ENCODE assay signal across 36 cellular contexts in the genomic region with DNA sequence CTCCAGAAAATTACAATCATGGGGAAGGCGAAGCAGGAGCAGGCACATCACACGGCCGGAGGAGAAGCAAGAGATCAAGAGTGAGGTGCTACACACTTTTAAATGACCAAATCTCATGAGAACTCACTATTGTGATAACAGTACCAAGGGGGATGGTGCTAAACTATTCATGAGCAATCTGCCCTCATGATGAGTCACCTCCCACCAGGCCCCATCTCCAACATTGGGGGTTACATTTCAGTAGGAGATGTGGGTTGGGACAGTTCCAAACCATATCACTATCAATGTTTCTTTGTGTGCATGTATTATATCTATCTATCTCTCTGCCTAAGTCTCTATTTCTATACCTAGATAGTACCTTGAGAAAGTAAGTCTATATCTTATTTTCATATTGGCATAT.
DNase-seq lines count a peak whose midpoint lies in the region; ATAC-seq, FAIRE-seq and TF ChIP-seq lines count a peak whose summit lies in the region.
"Had no signal": no experiment of that assay in that cellular context is flagged by ENCODE, and none has a peak within 500 bp of the region (broad histone marks: within the 10 kb centered on the region; RNA-seq: fewer than 3 reads in every experiment).

No MANE protein-coding gene starts in this region.

- H3K9me1 ChIP-seq in IMR-90 (ENCODE audit: insufficient read depth, low read length) = no peaks in the 10 kb centered on the region; the same call in 1 of the 2 replicates

- in situ Hi-C loops in IMR-90 (cut with MboI; ENCODE audit: low sequenced_read_pairs) = no loop called here

- TF ChIP-seq EP300 in A549 (IDR thresholded peaks at IDR 0.05) = no peak

- no peaks in the 10 kb centered on the region for H3K79me2 ChIP-seq in astrocyte (ENCODE audit: insufficient read depth, low read length)

- TF ChIP-seq RAD21 in A549 (conservative IDR thresholded peaks at IDR 0.05 in 1 of 2, IDR thresholded peaks at IDR 0.05 in 1 of 2) (no peak), IMR-90 (IDR thresholded peaks at IDR 0.05; ENCODE audit: low read length) (no peak)

- POLR2A ChIA-PET in A549 (lab: Yijun Ruan, JAX) (no interaction called here), IMR-90 (lab: Charles Lee; ENCODE audit: unreplicated experiment) (no interaction called here)

- no peak overlapping the region for H2BK15ac ChIP-seq in IMR-90 (ENCODE audit: low read depth, low read length)

- H4K20me1 ChIP-seq in IMR-90 (ENCODE audit: insufficient read depth, low read length) = no peaks in the 10 kb centered on the region
- H4K20me1 ChIP-seq in astrocyte (ENCODE audit: insufficient read depth, low read length) = no peaks in the 10 kb centered on the region

- H3K14ac ChIP-seq in IMR-90 (replicated peaks; ENCODE audit: low read depth, low read length) = peak overlapping the region; percentile 48; the same call in 1 of the 2 replicates

- no peak overlapping the region for H3K56ac ChIP-seq in IMR-90 (ENCODE audit: extremely low read depth, insufficient read depth, low read length)

- FAIRE-seq in A549 (lab: Jason Lieb, UNC) (no peak), astrocyte (lab: Jason Lieb, UNC) (no peak)
- FAIRE-seq: GM18507, pancreas, small intestine had no signal

- H3K9ac ChIP-seq in IMR-90 (ENCODE audit: low read depth, low read length) = no peak overlapping the region
- H3K9ac ChIP-seq in astrocyte (ENCODE audit: low read length) = no peak overlapping the region

- H2AK9ac ChIP-seq in IMR-90 (replicated peaks; ENCODE audit: low read depth, low read length, poor library complexity) = no peak overlapping the region

- TF ChIP-seq POLR2A in A549 (IDR thresholded peaks at IDR 0.05; ENCODE audit: low read length) (no peak), IMR-90 (IDR thresholded peaks at IDR 0.05; ENCODE audit: low read depth, low read length) (no peak)

- intact Hi-C loops in IMR-90 (cut with micrococcal nuclease) = no loop called here

- H3K4ac ChIP-seq in IMR-90 (ENCODE audit: low read depth, low read length) = no peak overlapping the region

- H3K9me3 ChIP-seq in A549 = no peaks in the 10 kb centered on the region
- no peaks in the 10 kb centered on the region for H3K9me3 ChIP-seq in IMR-90 (ENCODE audit: control insufficient read depth, insufficient read depth, low read length)
- H3K9me3 ChIP-seq in astrocyte (ENCODE audit: insufficient read depth, low read depth, low read length) = no peaks in the 10 kb centered on the region
- H3K9me3 ChIP-seq: ascending aorta, esophagus muscularis mucosa, pancreas, upper lobe of right lung had no signal

- no peak overlapping the region for H4K8ac ChIP-seq in IMR-90 (ENCODE audit: low read depth in 2 of 2, low read length in 2 of 2)

- H3K4me2 ChIP-seq in A549 = no peak overlapping the region
- no peak overlapping the region for H3K4me2 ChIP-seq in IMR-90 (ENCODE audit: low read depth, low read length)
- H3K4me2 ChIP-seq in astrocyte (ENCODE audit: low read length) = peak overlapping the region; percentile 54

- 33% methylated on average over 3 of the region's 3 CpGs for WGBS in A549 (ENCODE audit: missing lambda C conversion rate)
- WGBS in IMR-90 (ENCODE audit: extremely low coverage in 2 of 2, insufficient read length in 1 of 2), 2 experiments = no CpG with 5 or more reads among the region's 3 CpGs

- peaks cover 30% of the 10 kb centered on the region for H3K4me1 Mint-ChIP-seq in astrocyte (ENCODE audit: low read depth, unreplicated experiment)
- H3K4me1 Mint-ChIP-seq in activated T-cell treated with anti-CD3 and anti-CD28 coated beads, Interleukin-2, amount 50 U/mL, for 24 hours (ENCODE audit: low read depth) = no peaks in the 10 kb centered on the region
- H3K4me1 Mint-ChIP-seq: activated CD4-positive, alpha-beta T cell treated with anti-CD3 and anti-CD28 coated beads, Interleukin-2, amount 10 ng/mL, durations not matched to agents 24 days and 14 days; activated naive CD8-positive, alpha-beta T cell treated with anti-CD3 and anti-CD28 coated beads, Interleukin-2, amount 10 ng/mL, durations not matched to agents 7 days and 5 days; neural crest cell; WTC11 had no signal

- no peaks in the 10 kb centered on the region for H3K36me3 ChIP-seq in IMR-90 (ENCODE audit: control insufficient read depth, insufficient read depth, low read length)
- no peaks in the 10 kb centered on the region for H3K36me3 ChIP-seq in astrocyte (ENCODE audit: insufficient read depth, low read length)
- H3K36me3 ChIP-seq: ascending aorta, esophagus muscularis mucosa, pancreas, SJCRH30, upper lobe of right lung had no signal

- H3K4me1 ChIP-seq in A549 = no peaks in the 10 kb centered on the region
- H3K4me1 ChIP-seq in IMR-90 (ENCODE audit: control insufficient read depth, insufficient read depth, low read length) = no peaks in the 10 kb centered on the region; the same call in 1 of the 2 replicates
- peaks cover 21% of the 10 kb centered on the region for H3K4me1 ChIP-seq in astrocyte (ENCODE audit: insufficient read depth, low read length)
- H3K4me1 ChIP-seq in foreskin keratinocyte = peaks cover 23% of the 10 kb centered on the region
- H3K4me1 ChIP-seq: pancreas, SJCRH30, upper lobe of right lung had no signal

- ATAC-seq in A549 (no peak), IMR-90 (ENCODE audit: low read depth) (no peak), foreskin keratinocyte (peak; percentile 58)
- ATAC-seq: Panc1, pancreas, upper lobe of right lung, WTC11 had no signal

- CTCF ChIA-PET in A549 (lab: Yijun Ruan, JAX) (interaction anchor here (1.0 kb wide), 1 partner anchor 34 kb away, joined by 3 read pairs; no protein-coding TSS in a partner anchor), IMR-90 (lab: Yijun Ruan, JAX) (no interaction called here)

- H3K18ac ChIP-seq in IMR-90 (ENCODE audit: low read depth, low read length) = no peak overlapping the region

- no peaks in the 10 kb centered on the region for H3K36me3 Mint-ChIP-seq in astrocyte (ENCODE audit: low read depth, unreplicated experiment)
- H3K36me3 Mint-ChIP-seq in activated T-cell treated with anti-CD3 and anti-CD28 coated beads, Interleukin-2, amount 50 U/mL, for 24 hours (ENCODE audit: low read depth) = no peaks in the 10 kb centered on the region
- H3K36me3 Mint-ChIP-seq: activated naive CD8-positive, alpha-beta T cell treated with anti-CD3 and anti-CD28 coated beads, Interleukin-2, amount 10 ng/mL, durations not matched to agents 7 days and 5 days had no signal

- peak overlapping the region; percentile 59; the same call in 1 of the 2 replicates for H2AK5ac ChIP-seq in IMR-90 (ENCODE audit: low read depth, low read length)

- DNase-seq in A549 (ENCODE audit: low read depth in 1 of 2, low spot score in 1 of 2) (no peak), IMR-90 (peak; percentile 68), astrocyte (ENCODE audit: low read depth) (peak; percentile 69), foreskin keratinocyte (peak in 1 of 2 donors; percentile 44), foreskin melanocyte (no peak), GOT3 (lab: John Stamatoyannopoulos, UW) (no peak), GM19238 (ENCODE audit: insufficient read length, low spot score) (no peak)
- no peak for DNase-seq in activated T-cell treated with anti-CD3 and anti-CD28 coated beads, Interleukin-2, amount 50 U/mL, for 24 hours
- DNase-seq: 8988T; activated CD4-positive, alpha-beta T cell treated with anti-CD3 and anti-CD28 coated beads, Interleukin-2, amount 10 ng/mL, durations not matched to agents 24 days and 14 days; activated gamma-delta T cell; activated naive CD8-positive, alpha-beta T cell treated with anti-CD3 and anti-CD28 coated beads, Interleukin-2, amount 10 ng/mL, durations not matched to agents 7 days and 5 days; activated T-cell treated with anti-CD3 and anti-CD28 coated beads, Interleukin-2, amount 50 U/mL, for 1 hour; Calu3; central memory CD4-positive, alpha-beta T cell; DND-41; hippocampal formation; Karpas-422; mesendoderm; NCI-H1436; NCI-H2081 treated with DMSO at 0.1 percent for 48 hours; pancreas; retina; small intestine; stimulated activated naive CD4-positive, alpha-beta T cell treated with Interleukin-2 at 50 U/mL for 16 hours; T1000; upper lobe of right lung had no signal

- H3K27me3 Mint-ChIP-seq in astrocyte (ENCODE audit: low read depth, unreplicated experiment) = no peaks in the 10 kb centered on the region
- H3K27me3 Mint-ChIP-seq in activated T-cell treated with anti-CD3 and anti-CD28 coated beads, Interleukin-2, amount 50 U/mL, for 24 hours = no peaks in the 10 kb centered on the region
- H3K27me3 Mint-ChIP-seq: activated CD4-positive, alpha-beta T cell treated with anti-CD3 and anti-CD28 coated beads, Interleukin-2, amount 10 ng/mL, durations not matched to agents 24 days and 14 days; activated naive CD8-positive, alpha-beta T cell treated with anti-CD3 and anti-CD28 coated beads, Interleukin-2, amount 10 ng/mL, durations not matched to agents 7 days and 5 days; dendritic cell treated with granulocyte-macrophage colony-stimulating factor and Interleukin-4, amounts not matched to agents 40 ng/mL and 50 ng/mL, for 4 days had no signal

- H2BK120ac ChIP-seq in IMR-90 (ENCODE audit: low read depth, low read length) = no peak overlapping the region

- H3K23ac ChIP-seq in IMR-90 (ENCODE audit: low read depth, low read length) = no peak overlapping the region

- no peak overlapping the region for H2BK20ac ChIP-seq in IMR-90 (ENCODE audit: low read depth, low read length)

- H3K27ac ChIP-seq in A549 (no peak overlapping the region), IMR-90 (ENCODE audit: insufficient read depth, low read length) (no peak overlapping the region), astrocyte (ENCODE audit: low read depth, low read length) (peak overlapping the region; percentile 58), foreskin keratinocyte (no peak overlapping the region)
- H3K27ac ChIP-seq: ascending aorta, esophagus muscularis mucosa, HL-60, pancreas, SJCRH30, upper lobe of right lung had no signal

- H3K27ac Mint-ChIP-seq in astrocyte (ENCODE audit: unreplicated experiment) = peak overlapping the region; percentile 36
- H3K27ac Mint-ChIP-seq in activated T-cell treated with anti-CD3 and anti-CD28 coated beads, Interleukin-2, amount 50 U/mL, for 24 hours = no peak overlapping the region
- H3K27ac Mint-ChIP-seq: activated CD4-positive, alpha-beta T cell treated with anti-CD3 and anti-CD28 coated beads, Interleukin-2, amount 10 ng/mL, durations not matched to agents 24 days and 14 days; activated naive CD8-positive, alpha-beta T cell treated with anti-CD3 and anti-CD28 coated beads, Interleukin-2, amount 10 ng/mL, durations not matched to agents 7 days and 5 days; dendritic cell treated with granulocyte-macrophage colony-stimulating factor and Interleukin-4, amounts not matched to agents 40 ng/mL and 50 ng/mL, for 4 days; WTC11 had no signal

- H3K4me3 ChIP-seq in A549 (no peak overlapping the region), IMR-90 (ENCODE audit: insufficient read depth, low read depth, low read length) (no peak overlapping the region), astrocyte (ENCODE audit: insufficient read depth, low read depth, low read length) (no peak overlapping the region)
- H3K4me3 ChIP-seq: ascending aorta, esophagus muscularis mucosa, pancreas, SJCRH30, upper lobe of right lung had no signal

- BruUV-seq in IMR-90 (replicated peaks; lab: Mats Ljungman, UMichigan) = no TSS peak

- H3K27me3 ChIP-seq in IMR-90 (ENCODE audit: control insufficient read depth, insufficient read depth, low read length) (no peaks in the 10 kb centered on the region), astrocyte (ENCODE audit: insufficient read depth, low read length) (no peaks in the 10 kb centered on the region), foreskin keratinocyte (no peaks in the 10 kb centered on the region)
- H3K27me3 ChIP-seq: ascending aorta, esophagus muscularis mucosa, pancreas, SJCRH30, upper lobe of right lung had no signal

- dilution Hi-C loops in IMR-90 (cut with HindIII; ENCODE audit: low sequenced_read_pairs, unreplicated experiment) = no loop called here

- H2AFZ ChIP-seq in IMR-90 (replicated peaks; ENCODE audit: low read length, poor library complexity) = no peak overlapping the region
- no peak overlapping the region for H2AFZ ChIP-seq in astrocyte (ENCODE audit: low read depth, low read length)

- H4K5ac ChIP-seq in IMR-90 (ENCODE audit: low read depth, low read length) = no peak overlapping the region

- peak overlapping the region; percentile 25 for H3K4me3 Mint-ChIP-seq in astrocyte (ENCODE audit: unreplicated experiment)
- H3K4me3 Mint-ChIP-seq in activated T-cell treated with anti-CD3 and anti-CD28 coated beads, Interleukin-2, amount 50 U/mL, for 24 hours = no peak overlapping the region
- H3K4me3 Mint-ChIP-seq: activated CD4-positive, alpha-beta T cell treated with anti-CD3 and anti-CD28 coated beads, Interleukin-2, amount 10 ng/mL, durations not matched to agents 24 days and 14 days; activated naive CD8-positive, alpha-beta T cell treated with anti-CD3 and anti-CD28 coated beads, Interleukin-2, amount 10 ng/mL, durations not matched to agents 7 days and 5 days; dendritic cell treated with granulocyte-macrophage colony-stimulating factor and Interleukin-4, amounts not matched to agents 40 ng/mL and 50 ng/mL, for 4 days; neural crest cell; WTC11 had no signal

- no peaks in the 10 kb centered on the region for H3K79me1 ChIP-seq in IMR-90 (ENCODE audit: low read depth in 1 of 2, low read length in 2 of 2)

- no peak overlapping the region for H2BK5ac ChIP-seq in IMR-90 (ENCODE audit: low read depth, low read length, poor library complexity, severe bottlenecking)

- no peak for TF ChIP-seq CTCF in A549 (IDR thresholded peaks at IDR 0.05)
- TF ChIP-seq CTCF in IMR-90 (conservative IDR thresholded peaks at IDR 0.05; ENCODE audit: low read depth, low read length) = no peak
- no peak for TF ChIP-seq CTCF in astrocyte (IDR thresholded peaks at IDR 0.05; ENCODE audit: insufficient read depth, low read depth, low read length)
- no peak for TF ChIP-seq CTCF in foreskin keratinocyte (conservative IDR thresholded peaks at IDR 0.05)

- peaks cover 7% of the 10 kb centered on the region for H3K9me3 Mint-ChIP-seq in astrocyte (ENCODE audit: unreplicated experiment)
- peaks cover 17% of the 10 kb centered on the region for H3K9me3 Mint-ChIP-seq in activated T-cell treated with anti-CD3 and anti-CD28 coated beads, Interleukin-2, amount 50 U/mL, for 24 hours
- H3K9me3 Mint-ChIP-seq: dendritic cell treated with granulocyte-macrophage colony-stimulating factor and Interleukin-4, amounts not matched to agents 40 ng/mL and 50 ng/mL, for 4 days; neural crest cell had no signal

- H4K91ac ChIP-seq in IMR-90 (ENCODE audit: insufficient read depth, low read depth, low read length) = no peak overlapping the region

Comparison
In these comparisons a context has a peak if more than half of its experiments do, and no peak if none do; other contexts are left out.
1. DNase-seq: peak in IMR-90 (single experiment) and astrocyte (single experiment); none in A549 (0 of 2), foreskin melanocyte (single experiment), GOT3 (single experiment), GM19238 (single experiment) and activated T-cell treated with anti-CD3 and anti-CD28 coated beads, Interleukin-2, amount 50 U/mL, for 24 hours (single experiment).